Comparison of ENCODE assay signal across 23 cellular contexts in the genomic region with DNA sequence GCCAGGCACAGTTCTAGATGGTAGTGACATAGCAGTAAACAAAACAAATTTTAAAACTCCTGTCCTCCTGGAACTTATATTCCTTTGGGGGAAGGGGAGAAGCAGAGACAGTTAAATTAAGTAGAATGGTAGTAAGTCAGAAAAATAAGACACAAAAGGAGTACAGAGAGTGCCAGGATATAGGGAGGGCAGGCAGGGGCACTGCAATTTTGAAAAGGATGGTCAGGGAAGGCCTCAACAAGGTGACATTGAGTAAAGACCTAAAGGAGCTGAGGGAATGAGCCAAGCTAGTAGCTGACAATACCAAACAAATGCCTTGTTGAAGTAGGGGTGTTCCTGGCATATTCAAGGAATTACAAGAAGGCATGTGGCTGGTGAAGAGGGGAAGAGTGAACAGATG.
"Had no signal": no experiment of that assay in that cellular context is flagged by ENCODE, and none has a peak within 500 bp of the region (broad histone marks: within the 10 kb centered on the region; RNA-seq: fewer than 3 reads in every experiment).

No MANE protein-coding gene starts in this region.

- H3K9me3 ChIP-seq: adrenal gland, lower lobe of right lung, thyroid gland, upper lobe of right lung had no signal

- DNase-seq: activated CD4-positive, alpha-beta T cell treated with anti-CD3 and anti-CD28 coated beads, Interleukin-2, amount 50 U/mL, for 4 hours; activated CD8-positive, alpha-beta memory T cell treated with anti-CD3 and anti-CD28 coated beads for 24 hours; activated CD8-positive, alpha-beta memory T cell treated with anti-CD3 and anti-CD28 coated beads, Interleukin-2, amount 50 U/mL, for 4 hours; activated effector memory CD4-positive, alpha-beta T cell treated with anti-CD3 and anti-CD28 coated beads, Interleukin-2, amount 50 U/mL, for 16 hours; effector memory CD4-positive, alpha-beta T cell; foreskin melanocyte; immature natural killer cell; lower lobe of right lung; naive thymus-derived CD4-positive, alpha-beta T cell; retina; stimulated activated CD4-positive, alpha-beta T cell treated with anti-CD3 and anti-CD28 coated beads, Interleukin-4, amount 100 ng/mL, for 1 hour; stimulated activated naive CD4-positive, alpha-beta T cell treated with Interleukin-2 at 50 U/mL for 16 hours; substantia nigra; thyroid gland; upper lobe of right lung; WERI-Rb-1 had no signal

- H3K27ac Mint-ChIP-seq: activated naive CD8-positive, alpha-beta T cell had no signal

- H3K27ac ChIP-seq: adrenal gland, lower lobe of right lung, thyroid gland, upper lobe of right lung, WERI-Rb-1 had no signal

- H3K9me3 Mint-ChIP-seq: central memory CD8-positive, alpha-beta T cell; immature natural killer cell had no signal

- H3K4me3 ChIP-seq: adrenal gland, lower lobe of right lung, thyroid gland, upper lobe of right lung had no signal

- H3K27me3 ChIP-seq: adrenal gland, thyroid gland, upper lobe of right lung had no signal

- FAIRE-seq: astrocyte, colon, TTC549 had no signal

- ATAC-seq: esophagus mucosa; naive thymus-derived CD4-positive, alpha-beta T cell had no signal

- H3K4me1 Mint-ChIP-seq: central memory CD8-positive, alpha-beta T cell; immature natural killer cell had no signal

- H3K4me1 ChIP-seq: adrenal gland, thyroid gland, upper lobe of right lung had no signal

- H3K27me3 Mint-ChIP-seq: activated naive CD8-positive, alpha-beta T cell; central memory CD8-positive, alpha-beta T cell; naive thymus-derived CD4-positive, alpha-beta T cell had no signal

- H3K4me3 Mint-ChIP-seq: activated naive CD8-positive, alpha-beta T cell; central memory CD8-positive, alpha-beta T cell; immature natural killer cell; naive thymus-derived CD4-positive, alpha-beta T cell had no signal
